8 cellular contexts compared by ENCODE assay signal in genomic region chr19:30666301-30666803, GRCh38.
DNase-seq lines count a peak whose midpoint lies in the region; ATAC-seq and TF ChIP-seq lines count a peak whose summit lies in the region.

No MANE protein-coding gene starts in this region.

- H4K20me1 ChIP-seq in DND-41 (ENCODE audit: insufficient read depth, low read length) = peaks cover 3% of the 10 kb centered on the region

- H3K27ac Mint-ChIP-seq in brain = peak overlapping the region in 3 of 5 experiments; percentile 19 to 45 (median 42)

- H3K27ac ChIP-seq in DND-41 (ENCODE audit: low read length) = no peak overlapping the region
- H3K27ac ChIP-seq in HL-60 (replicated peaks) = no peak overlapping the region
- H3K27ac ChIP-seq in left lung = no peak overlapping the region

- intact Hi-C loops in left lung (cut with DNase I) = no loop called here

- no peaks in the 10 kb centered on the region for H3K79me2 ChIP-seq in DND-41 (ENCODE audit: insufficient read depth, low read length)

- peak; percentile 69 for ATAC-seq in DND-41 (ENCODE audit: insufficient read depth, low read depth)
- ATAC-seq in left lung = peak; percentile 72
- no peak for ATAC-seq in HG03196 (IDR thresholded peaks at IDR 0.05; ENCODE audit: unreplicated experiment)
- no peak for ATAC-seq in HG02981 (IDR thresholded peaks at IDR 0.05; ENCODE audit: unreplicated experiment)

- H3K27me3 Mint-ChIP-seq in brain = peaks cover 9% of the 10 kb centered on the region

- H3K4me2 ChIP-seq in DND-41 (ENCODE audit: insufficient read depth, low read length) = no peak overlapping the region

- no peak overlapping the region for H3K9ac ChIP-seq in DND-41 (ENCODE audit: low read depth, low read length)

- no peaks in the 10 kb centered on the region for H3K36me3 Mint-ChIP-seq in brain

- H3K36me3 ChIP-seq in DND-41 (ENCODE audit: insufficient read depth, low read length) (no peaks in the 10 kb centered on the region), left lung (no peaks in the 10 kb centered on the region)

- H3K9me3 Mint-ChIP-seq in brain = peaks cover 0 to 3% (median 0%) of the 10 kb centered on the region in 5 experiments

- H2AFZ ChIP-seq in DND-41 (ENCODE audit: low read depth, low read length) = no peak overlapping the region

- TF ChIP-seq CTCF in DND-41 (IDR thresholded peaks at IDR 0.05; ENCODE audit: borderline replicate concordance, extremely low read depth, low read length, poor library complexity, severe bottlenecking) (peak; percentile 99), HL-60 (IDR thresholded peaks at IDR 0.05; ENCODE audit: insufficient read depth, low read length) (peak; percentile 77), brain (conservative IDR thresholded peaks at IDR 0.05) (peak; percentile 85 to 95), left lung (IDR thresholded peaks at IDR 0.05) (peak; percentile 80 to 85)

- H3K4me3 ChIP-seq in DND-41 (ENCODE audit: low read depth in 1 of 2, low read length in 2 of 2) (no peak overlapping the region), HL-60 (replicated peaks; ENCODE audit: insufficient read depth, low read length) (no peak overlapping the region), left lung (no peak overlapping the region)

- no peaks in the 10 kb centered on the region for H3K4me1 ChIP-seq in DND-41 (ENCODE audit: insufficient read depth, low read length)
- no peaks in the 10 kb centered on the region for H3K4me1 ChIP-seq in left lung

- H3K4me3 Mint-ChIP-seq in brain = peak overlapping the region in 1 of 5 experiments; percentile 37

- H3K27me3 ChIP-seq in DND-41 (ENCODE audit: insufficient read depth, low read length, poor library complexity) = peaks cover 2% of the 10 kb centered on the region
- H3K27me3 ChIP-seq in HL-60 (ENCODE audit: insufficient read depth, poor library complexity, severe bottlenecking) = no peaks in the 10 kb centered on the region
- H3K27me3 ChIP-seq in left lung = peaks cover 5 to 69% of the 10 kb centered on the region in 2 donors

- H3K4me1 Mint-ChIP-seq in brain = peaks cover 76% of the 10 kb centered on the region

- H3K9me3 ChIP-seq in DND-41 (ENCODE audit: insufficient read depth, low read length, severe bottlenecking) = no peaks in the 10 kb centered on the region
- no peaks in the 10 kb centered on the region for H3K9me3 ChIP-seq in left lung

- peak; percentile 56 for DNase-seq in DND-41
- peak in 1 of 2 experiments; percentile 2 for DNase-seq in HL-60 (ENCODE audit: low read depth in 1 of 2, low spot score in 1 of 2)
- DNase-seq in T-helper 9 cell = peak; percentile 26
- no peak for DNase-seq in left lung
- peak; percentile 27 for DNase-seq in stimulated activated CD8-positive, alpha-beta memory T cell treated with anti-CD3 and anti-CD28 coated beads, Interleukin-4, amount 100 ng/mL, for 24 hours (ENCODE audit: low read depth)

Comparison
In these comparisons a context has a peak if more than half of its experiments do, and no peak if none do; other contexts are left out.
1. ATAC-seq: peak in DND-41 (single experiment) and left lung (single experiment); none in HG03196 (single experiment) and HG02981 (single experiment).
2. DNase-seq: peak in DND-41 (single experiment), T-helper 9 cell (single experiment) and stimulated activated CD8-positive, alpha-beta memory T cell treated with anti-CD3 and anti-CD28 coated beads, Interleukin-4, amount 100 ng/mL, for 24 hours (single experiment); none in left lung (0 of 2).
3. Peak in every context shown above with its lines, with median percentiles within 50 percentile points of each other: CTCF ChIP-seq.